In genomic region chr1:47192458-47193384, GRCh38 we compare ENCODE assay signal across 8 cellular contexts. TPM values are rescaled to one million over a fixed set of nuclear protein-coding genes. Genes with fewer than 3 reads are reported as not detected.
A peak's percentile ranks its signal among the peaks of the same experiment; 100 is the strongest.
DNase-seq lines count a peak whose midpoint lies in the region; ATAC-seq and TF ChIP-seq lines count a peak whose summit lies in the region.

No MANE protein-coding gene starts in this region.

- H3K9me2 ChIP-seq in GM23338 (ENCODE audit: insufficient read depth): 0 out of 2 replicates have a peak, but pooled peaks cover 3% of the 10 kb centered on the region

- H3K9me3 ChIP-seq in body of pancreas (no peaks in the 10 kb centered on the region), iPS DF 6.9 (ENCODE audit: control insufficient read depth, insufficient read depth, low read length) (no peaks in the 10 kb centered on the region), spleen (no peaks in the 10 kb centered on the region)

- peaks cover 36% of the 10 kb centered on the region for H3K4me1 Mint-ChIP-seq in GM23338

- TF ChIP-seq CTCF in GM23338 (conservative IDR thresholded peaks at IDR 0.05; ENCODE audit: low read depth in 2 of 2): peak; percentile 96 to 99
- TF ChIP-seq CTCF in body of pancreas (IDR thresholded peaks at IDR 0.05): peak; percentile 82 to 92 (median 91)
- peak; percentile 85 to 96 (median 94) for TF ChIP-seq CTCF in spleen (IDR thresholded peaks at IDR 0.05 in 8 of 11, conservative IDR thresholded peaks at IDR 0.05 in 3 of 11)

- no peak overlapping the region for H3K27ac Mint-ChIP-seq in GM23338

- H3K9me3 Mint-ChIP-seq in GM23338: no peaks in the 10 kb centered on the region

- peaks cover 35% of the 10 kb centered on the region for H3K27me3 Mint-ChIP-seq in GM23338 (ENCODE audit: insufficient read depth, low read depth, poor library complexity)

- peak overlapping the region; percentile 48; the same call in 2 of the 3 replicates for H3K4me3 Mint-ChIP-seq in GM23338

- no peak overlapping the region for H2AFZ ChIP-seq in GM23338

- intact Hi-C loops in body of pancreas (cut with DNase I): no loop called here
- intact Hi-C loops in spleen (cut with DNase I; ENCODE audit: low total_unique reads): loop anchor here (5.0 to 10.0 kb wide), 2 partner anchors 70 to 232 kb away; no protein-coding TSS in a partner anchor

- peak; percentile 93 for ATAC-seq in GM23338
- peak; percentile 17 for ATAC-seq in body of pancreas
- ATAC-seq in HG02678 (IDR thresholded peaks at IDR 0.05; ENCODE audit: unreplicated experiment): no peak

- H3K36me3 ChIP-seq in GM23338 (ENCODE audit: insufficient read depth) (no peaks in the 10 kb centered on the region), body of pancreas (replicated peaks in 1 of 2; ENCODE audit: insufficient read depth in 1 of 2, low read depth in 2 of 2) (no peaks in the 10 kb centered on the region), iPS DF 6.9 (ENCODE audit: control insufficient read depth, insufficient read depth, low read length) (no peaks in the 10 kb centered on the region), spleen (no peaks in the 10 kb centered on the region)

- no peaks in the 10 kb centered on the region for H3K79me2 ChIP-seq in GM23338 (replicated peaks; ENCODE audit: insufficient read depth)

- 10 to 11% methylated on average over 9 to 10 of the region's 10 CpGs for WGBS in body of pancreas, 2 donors
- WGBS in iPS DF 6.9 (ENCODE audit: insufficient coverage, insufficient read length): no CpG with 5 or more reads among the region's 10 CpGs
- 9 to 19% (median 15%) methylated on average over 10 of the region's 10 CpGs for WGBS in spleen, 5 donors

- H3K27me3 ChIP-seq in GM23338 (ENCODE audit: insufficient read depth) (peaks cover 32% of the 10 kb centered on the region), body of pancreas (peaks cover 0 to 1% of the 10 kb centered on the region in 2 donors), iPS DF 6.9 (ENCODE audit: control insufficient read depth, insufficient read depth, low read length) (peaks cover 4% of the 10 kb centered on the region; the same call in 1 of the 2 replicates), spleen (replicated peaks in 1 of 7) (peaks cover 0 to 7% (median 0%) of the 10 kb centered on the region in 7 donors)

- DNase-seq in DMS153 treated with DMSO at 0.1 percent for 48 hours (lab: John Stamatoyannopoulos, UW; ENCODE audit: unreplicated experiment) (peak; percentile 77), GM23338 (ENCODE audit: low spot score) (peak; percentile 97), NCI-H1930 (lab: John Stamatoyannopoulos, UW) (peak; percentile 10 to 62), UCSD-AML1 (lab: John Stamatoyannopoulos, UW; ENCODE audit: unreplicated experiment) (peak; percentile 81), body of pancreas (peak; percentile 75 to 84 (median 78)), iPS DF 6.9 (ENCODE audit: low read depth, low spot score) (peak; percentile 90), spleen (peak; percentile 90)

- H3K4me2 ChIP-seq in GM23338: peak overlapping the region; percentile 11; the same call in 1 of the 2 replicates

- no peaks in the 10 kb centered on the region for H3K36me3 Mint-ChIP-seq in GM23338 (ENCODE audit: low read depth)

- no peak overlapping the region for H3K4me3 ChIP-seq in GM23338
- H3K4me3 ChIP-seq in body of pancreas: no peak overlapping the region
- H3K4me3 ChIP-seq in iPS DF 6.9 (ENCODE audit: low read length): no peak overlapping the region
- H3K4me3 ChIP-seq in spleen: no peak overlapping the region

- H3K4me1 ChIP-seq in GM23338 (ENCODE audit: insufficient read depth) (peaks cover 25% of the 10 kb centered on the region), body of pancreas (peaks cover 45% of the 10 kb centered on the region), iPS DF 6.9 (ENCODE audit: control insufficient read depth, insufficient read depth, low read length) (peaks cover 3% of the 10 kb centered on the region; the same call in 1 of the 2 replicates), spleen (peaks cover 0 to 30% (median 11%) of the 10 kb centered on the region in 6 donors)

- TF ChIP-seq POLR2A in body of pancreas (IDR thresholded peaks at IDR 0.05) (no peak), spleen (IDR thresholded peaks at IDR 0.05) (no peak)

- no peaks in the 10 kb centered on the region for H3F3A ChIP-seq in GM23338 (replicated peaks; ENCODE audit: low read depth)

- H3K27ac ChIP-seq in GM23338 (ENCODE audit: low read depth) (no peak overlapping the region), body of pancreas (peak overlapping the region; percentile 11 to 92 (median 88)), iPS DF 6.9 (ENCODE audit: low read length) (no peak overlapping the region), spleen (no peak overlapping the region)

- H4K20me1 ChIP-seq in GM23338 (replicated peaks; ENCODE audit: insufficient read depth): peaks cover 7% of the 10 kb centered on the region; the same call in 1 of the 2 replicates

TF ChIP-seq in GM23338, 12 proteins besides CTCF, POLR2A, EP300 and RAD21:
- no peak for TF ChIP-seq STAT1 (IDR thresholded peaks at IDR 0.05; ENCODE audit: unreplicated experiment)
- peak; percentile 43; the same call in 1 of the 2 replicates for TF ChIP-seq CREB1 (CRISPR knock-in tag; IDR thresholded peaks at IDR 0.05; ENCODE audit: low read depth)
- TF ChIP-seq EZH2 (IDR thresholded peaks at IDR 0.05; ENCODE audit: low read depth, unreplicated experiment): peak; percentile 19
- no peak for TF ChIP-seq ETS1 (IDR thresholded peaks at IDR 0.05)
- TF ChIP-seq JUNB (IDR thresholded peaks at IDR 0.05; ENCODE audit: unreplicated experiment): no peak
TF ChIP-seq in GM23338: peak in this region for 2.

RNA-seq across cellular contexts. Expression of gene PDZK1IP1, which starts 2.9 kb away (rescaled TPM):
- not detected in 2 replicates for total RNA-seq in GM23338 (2014; rRNA removed; shearing (Covaris generic))
- polyA plus RNA-seq in GM23338 (2016; fragmentation: Nextera tagmentation; extraction: Ambion mirVana) (not detected in 2 replicates), spleen (1 to 10 TPM in 1 of 3 donors, under 1 TPM in 2; 0.22 to 8.3 (median 0.41) TPM)
- total RNA-seq in body of pancreas (10 to 100 TPM; 54.2 to 56.4 TPM), spleen (10 to 100 TPM in 1 of 7 donors, 1 to 10 TPM in 5, under 1 TPM in 1; 0.76 to 11.0 (median 4.0) TPM)

RNA-seq across cellular contexts. Expression of gene TAL1, which starts 39.3 kb away (rescaled TPM):
- total RNA-seq in GM23338 (2014; rRNA removed; shearing (Covaris generic)): not detected in 2 replicates
- polyA plus RNA-seq in GM23338 (2016; fragmentation: Nextera tagmentation; extraction: Ambion mirVana) (not detected in 2 replicates), spleen (10 to 100 TPM in 1 of 3 donors, 1 to 10 TPM in 2; 2.9 to 12.1 (median 4.4) TPM)
- total RNA-seq in body of pancreas (1 to 10 TPM; 2.3 to 2.6 TPM), spleen (10 to 100 TPM; 12.9 to 24.5 (median 16.0) TPM)

RNA-seq across cellular contexts. Expression of gene CYP4A22, which starts 55.5 kb away (rescaled TPM):
- not detected in 2 replicates for total RNA-seq in GM23338 (2014; rRNA removed; shearing (Covaris generic))
- not detected in 2 replicates for polyA plus RNA-seq in GM23338 (2016; fragmentation: Nextera tagmentation; extraction: Ambion mirVana)
- total RNA-seq in body of pancreas: not detected
- under 1 TPM in 1 of 7 donors, not detected in 6; 0.43 TPM for total RNA-seq in spleen
- polyA plus RNA-seq in spleen: not detected

Comparison
In these comparisons a context has a peak if more than half of its experiments do, and no peak if none do; other contexts are left out.
1. DNase-seq: peak in every context shown above with its lines; median percentile 97 in GM23338; 90 in iPS DF 6.9; 90 in spleen; 81 in UCSD-AML1; 78 in body of pancreas; 77 in DMS153 treated with DMSO at 0.1 percent for 48 hours; 36 in NCI-H1930.
2. H3K27ac ChIP-seq: peak in body of pancreas (4 of 4); none in GM23338 (single experiment), iPS DF 6.9 (single experiment) and spleen (0 of 8).
3. RNA of gene PDZK1IP1, which starts 2.9 kb away (total RNA-seq): 54.2 to 56.4 TPM in body of pancreas; 0.76 to 11.0 TPM in spleen and not detected in GM23338; every median in the first group is over 4 times any median in the second.
4. Peak in every context shown above with its lines, with median percentiles within 50 percentile points of each other: CTCF ChIP-seq.